In the genomic region with DNA sequence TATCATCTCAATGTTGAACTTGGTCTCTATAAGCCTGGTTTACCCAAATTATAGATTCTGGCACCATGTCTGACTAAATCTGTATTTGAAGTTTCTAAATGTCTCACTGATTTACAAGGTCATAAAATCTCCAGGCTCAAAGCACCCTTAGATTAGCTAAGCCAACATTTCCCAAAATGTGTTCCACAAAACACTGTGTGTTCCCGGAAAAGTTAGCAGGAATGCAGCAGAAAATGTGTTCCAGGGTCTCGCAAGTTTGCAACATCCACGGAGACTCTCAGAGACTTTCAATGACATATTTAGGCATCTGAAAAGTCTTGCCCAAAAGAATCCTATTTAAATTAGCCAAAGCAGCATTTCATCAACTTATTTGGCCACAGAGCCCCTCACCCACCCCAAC, we compare ENCODE assay signal across 1 cellular context.
TF ChIP-seq lines count a peak whose summit lies in the region.

No MANE protein-coding gene starts in this region.

TF ChIP-seq in HepG2, 621 proteins besides CTCF, POLR2A, EP300 and RAD21 (continued from another document):
- no peak for TF ChIP-seq PPARG (CRISPR knock-in tag; conservative IDR thresholded peaks at IDR 0.05)
- TF ChIP-seq RCOR2 (CRISPR knock-in tag; IDR thresholded peaks at IDR 0.05) = no peak
- no peak for TF ChIP-seq KLF13 (CRISPR knock-in tag; IDR thresholded peaks at IDR 0.05)
- TF ChIP-seq, protein P1, sequence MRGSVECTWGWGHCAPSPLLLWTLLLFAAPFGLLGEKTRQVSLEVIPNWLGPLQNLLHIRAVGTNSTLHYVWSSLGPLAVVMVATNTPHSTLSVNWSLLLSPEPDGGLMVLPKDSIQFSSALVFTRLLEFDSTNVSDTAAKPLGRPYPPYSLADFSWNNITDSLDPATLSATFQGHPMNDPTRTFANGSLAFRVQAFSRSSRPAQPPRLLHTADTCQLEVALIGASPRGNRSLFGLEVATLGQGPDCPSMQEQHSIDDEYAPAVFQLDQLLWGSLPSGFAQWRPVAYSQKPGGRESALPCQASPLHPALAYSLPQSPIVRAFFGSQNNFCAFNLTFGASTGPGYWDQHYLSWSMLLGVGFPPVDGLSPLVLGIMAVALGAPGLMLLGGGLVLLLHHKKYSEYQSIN (CRISPR knock-in tag; IDR thresholded peaks at IDR 0.05; ENCODE audit: borderline replicate concordance) = no peak
- TF ChIP-seq, protein P2, sequence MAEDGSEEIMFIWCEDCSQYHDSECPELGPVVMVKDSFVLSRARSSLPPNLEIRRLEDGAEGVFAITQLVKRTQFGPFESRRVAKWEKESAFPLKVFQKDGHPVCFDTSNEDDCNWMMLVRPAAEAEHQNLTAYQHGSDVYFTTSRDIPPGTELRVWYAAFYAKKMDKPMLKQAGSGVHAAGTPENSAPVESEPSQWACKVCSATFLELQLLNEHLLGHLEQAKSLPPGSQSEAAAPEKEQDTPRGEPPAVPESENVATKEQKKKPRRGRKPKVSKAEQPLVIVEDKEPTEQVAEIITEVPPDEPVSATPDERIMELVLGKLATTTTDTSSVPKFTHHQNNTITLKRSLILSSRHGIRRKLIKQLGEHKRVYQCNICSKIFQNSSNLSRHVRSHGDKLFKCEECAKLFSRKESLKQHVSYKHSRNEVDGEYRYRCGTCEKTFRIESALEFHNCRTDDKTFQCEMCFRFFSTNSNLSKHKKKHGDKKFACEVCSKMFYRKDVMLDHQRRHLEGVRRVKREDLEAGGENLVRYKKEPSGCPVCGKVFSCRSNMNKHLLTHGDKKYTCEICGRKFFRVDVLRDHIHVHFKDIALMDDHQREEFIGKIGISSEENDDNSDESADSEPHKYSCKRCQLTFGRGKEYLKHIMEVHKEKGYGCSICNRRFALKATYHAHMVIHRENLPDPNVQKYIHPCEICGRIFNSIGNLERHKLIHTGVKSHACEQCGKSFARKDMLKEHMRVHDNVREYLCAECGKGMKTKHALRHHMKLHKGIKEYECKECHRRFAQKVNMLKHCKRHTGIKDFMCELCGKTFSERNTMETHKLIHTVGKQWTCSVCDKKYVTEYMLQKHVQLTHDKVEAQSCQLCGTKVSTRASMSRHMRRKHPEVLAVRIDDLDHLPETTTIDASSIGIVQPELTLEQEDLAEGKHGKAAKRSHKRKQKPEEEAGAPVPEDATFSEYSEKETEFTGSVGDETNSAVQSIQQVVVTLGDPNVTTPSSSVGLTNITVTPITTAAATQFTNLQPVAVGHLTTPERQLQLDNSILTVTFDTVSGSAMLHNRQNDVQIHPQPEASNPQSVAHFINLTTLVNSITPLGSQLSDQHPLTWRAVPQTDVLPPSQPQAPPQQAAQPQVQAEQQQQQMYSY (CRISPR knock-in tag; IDR thresholded peaks at IDR 0.05) = no peak
- TF ChIP-seq, protein P3, sequence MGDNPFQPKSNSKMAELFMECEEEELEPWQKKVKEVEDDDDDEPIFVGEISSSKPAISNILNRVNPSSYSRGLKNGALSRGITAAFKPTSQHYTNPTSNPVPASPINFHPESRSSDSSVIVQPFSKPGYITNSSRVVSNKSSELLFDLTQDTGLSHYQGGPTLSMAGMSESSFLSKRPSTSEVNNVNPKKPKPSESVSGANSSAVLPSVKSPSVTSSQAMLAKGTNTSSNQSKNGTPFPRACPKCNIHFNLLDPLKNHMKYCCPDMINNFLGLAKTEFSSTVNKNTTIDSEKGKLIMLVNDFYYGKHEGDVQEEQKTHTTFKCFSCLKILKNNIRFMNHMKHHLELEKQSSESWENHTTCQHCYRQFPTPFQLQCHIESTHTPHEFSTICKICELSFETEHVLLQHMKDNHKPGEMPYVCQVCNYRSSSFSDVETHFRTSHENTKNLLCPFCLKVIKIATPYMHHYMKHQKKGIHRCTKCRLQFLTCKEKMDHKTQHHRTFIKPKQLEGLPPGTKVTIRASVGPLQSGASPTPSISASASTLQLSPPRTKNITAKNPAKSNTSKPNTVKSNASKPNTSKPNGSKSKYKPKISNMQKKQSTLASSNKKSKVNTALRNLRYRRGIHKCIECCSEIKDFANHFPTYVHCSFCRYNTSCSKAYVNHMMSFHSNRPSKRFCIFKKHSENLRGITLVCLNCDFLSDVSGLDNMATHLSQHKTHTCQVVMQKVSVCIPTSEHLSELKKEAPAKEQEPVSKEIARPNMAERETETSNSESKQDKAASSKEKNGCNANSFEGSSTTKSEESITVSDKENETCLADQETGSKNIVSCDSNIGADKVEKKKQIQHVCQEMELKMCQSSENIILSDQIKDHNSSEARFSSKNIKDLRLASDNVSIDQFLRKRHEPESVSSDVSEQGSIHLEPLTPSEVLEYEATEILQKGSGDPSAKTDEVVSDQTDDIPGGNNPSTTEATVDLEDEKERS (CRISPR knock-in tag; IDR thresholded peaks at IDR 0.05) = no peak
- TF ChIP-seq ZNF557 (CRISPR knock-in tag; IDR thresholded peaks at IDR 0.05) = no peak
- TF ChIP-seq HOXA5 (CRISPR knock-in tag; IDR thresholded peaks at IDR 0.05) = no peak
- no peak for TF ChIP-seq ARNTL (CRISPR knock-in tag; IDR thresholded peaks at IDR 0.05)
